Comparison of ENCODE assay signal across 15 cellular contexts in the genomic region with DNA sequence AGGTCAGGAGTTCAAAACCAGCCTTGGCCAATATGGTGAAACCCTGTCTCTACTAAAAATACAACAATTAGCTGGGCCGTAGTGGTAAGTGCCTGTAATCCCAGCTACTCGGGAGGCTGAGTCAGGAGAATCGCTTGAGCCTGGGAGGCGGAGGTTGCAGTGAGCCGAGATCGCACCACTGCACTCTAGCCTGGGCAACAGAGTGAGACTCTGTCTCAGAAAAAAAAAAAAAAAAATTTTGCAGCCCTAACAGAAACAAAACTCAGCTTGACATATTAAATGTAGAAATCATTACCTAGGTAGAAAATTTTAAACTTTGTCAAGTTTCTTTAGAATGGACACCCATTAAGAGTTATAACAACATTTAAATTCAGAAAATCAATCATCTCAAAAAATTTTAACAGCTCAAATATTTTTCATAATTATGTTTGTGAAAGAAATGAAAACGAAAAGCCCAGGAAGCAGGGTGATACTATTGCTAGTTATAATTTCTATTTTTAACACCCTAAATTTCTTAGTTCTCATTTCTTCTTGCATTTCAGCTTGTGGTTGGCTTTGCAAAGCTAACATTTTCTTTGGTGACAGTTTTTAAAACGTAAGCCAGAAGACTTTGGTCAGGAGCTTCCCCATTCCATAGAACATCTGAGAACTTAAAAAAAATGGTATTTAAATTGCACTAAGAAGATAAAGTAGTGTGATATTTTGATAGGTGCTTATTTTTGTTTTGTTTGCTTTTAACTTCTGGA. TPM values are rescaled to one million over a fixed set of nuclear protein-coding genes. Genes with fewer than 3 reads are reported as not detected.
DNase-seq lines count a peak whose midpoint lies in the region; ATAC-seq and TF ChIP-seq lines count a peak whose summit lies in the region.
"Had no signal": no experiment of that assay in that cellular context is flagged by ENCODE, and none has a peak within 500 bp of the region (broad histone marks: within the 10 kb centered on the region; RNA-seq: fewer than 3 reads in every experiment).

No MANE protein-coding gene starts in this region.

- H3K27ac ChIP-seq in OCI-LY7 (ENCODE audit: low read depth, low read length, poor library complexity, severe bottlenecking): peak overlapping the region; percentile 70
- no peak overlapping the region for H3K27ac ChIP-seq in hepatocyte
- H3K27ac ChIP-seq: ascending aorta, pancreas, SK-N-MC had no signal

- TF ChIP-seq CTCF in OCI-LY7 (conservative IDR thresholded peaks at IDR 0.05; ENCODE audit: low read length) (no peak), hepatocyte (IDR thresholded peaks at IDR 0.05; ENCODE audit: poor library complexity) (no peak)

- no TSS peak for BruUV-seq in OCI-LY7 (replicated peaks; lab: Mats Ljungman, UMichigan)

- WGBS in hepatocyte (ENCODE audit: low lambda C conversion rate, missing lambda C conversion rate): 84% methylated on average over 8 of the region's 8 CpGs

- H2AFZ ChIP-seq in OCI-LY7 (ENCODE audit: low read length): peak overlapping the region; percentile 94
- H2AFZ ChIP-seq in hepatocyte: no peak overlapping the region

- H3K27me3 ChIP-seq in hepatocyte: no peaks in the 10 kb centered on the region
- H3K27me3 ChIP-seq: ascending aorta had no signal

- peak; percentile 72 for ATAC-seq in GM19452 (IDR thresholded peaks at IDR 0.05; ENCODE audit: unreplicated experiment)
- peak; percentile 64 for ATAC-seq in HG03159 (IDR thresholded peaks at IDR 0.05; ENCODE audit: unreplicated experiment)
- ATAC-seq in left cardiac atrium: no peak
- ATAC-seq: activated CD4-positive, alpha-beta T cell treated with anti-CD3 and anti-CD28 coated beads for 36 hours; pancreas had no signal

- no peaks in the 10 kb centered on the region for H4K20me1 ChIP-seq in OCI-LY7 (ENCODE audit: insufficient read depth, low read length)
- no peaks in the 10 kb centered on the region for H4K20me1 ChIP-seq in hepatocyte (ENCODE audit: insufficient read depth, poor library complexity, severe bottlenecking)

- no peaks in the 10 kb centered on the region for H3K79me2 ChIP-seq in OCI-LY7 (ENCODE audit: insufficient read depth, low read depth, low read length)
- no peaks in the 10 kb centered on the region for H3K79me2 ChIP-seq in hepatocyte

- H3K9me2 ChIP-seq in OCI-LY7 (ENCODE audit: insufficient read depth, low read length) (no peaks in the 10 kb centered on the region), hepatocyte (replicated peaks; ENCODE audit: insufficient read depth) (no peaks in the 10 kb centered on the region)

- DNase-seq in CD1c-positive myeloid dendritic cell (ENCODE audit: extremely low spot score): peak; percentile 43
- DNase-seq in OCI-LY7 (ENCODE audit: low spot score): peak; percentile 39
- DNase-seq in NCI-H1105 (lab: John Stamatoyannopoulos, UW): no peak
- no peak for DNase-seq in hepatocyte (ENCODE audit: low spot score)
- DNase-seq in NCI-H748 treated with DMSO at 0.1 percent for 48 hours (lab: John Stamatoyannopoulos, UW): no peak
- DNase-seq in left cardiac atrium: no peak
- DNase-seq: activated CD4-positive, alpha-beta T cell treated with anti-CD3 and anti-CD28 coated beads for 36 hours; GOT3; NCI-H1694 treated with DMSO at 0.1 percent for 48 hours; NCI-H82; pancreas had no signal

- H3K4me1 ChIP-seq in OCI-LY7 (ENCODE audit: insufficient read depth, low read length, poor library complexity, severe bottlenecking) (peaks cover 21% of the 10 kb centered on the region), hepatocyte (ENCODE audit: insufficient read depth) (no peaks in the 10 kb centered on the region)
- H3K4me1 ChIP-seq: ascending aorta, pancreas had no signal

- H3K9me3 ChIP-seq in OCI-LY7 (ENCODE audit: low read length) (no peaks in the 10 kb centered on the region), hepatocyte (ENCODE audit: low read depth) (no peaks in the 10 kb centered on the region)
- H3K9me3 ChIP-seq: ascending aorta, pancreas had no signal

- CTCF ChIA-PET in OCI-LY7 (lab: Charles Lee; ENCODE audit: unreplicated experiment): no interaction called here

- H3K4me3 ChIP-seq in OCI-LY7 (ENCODE audit: low read depth, low read length, poor library complexity, severe bottlenecking) (peak overlapping the region; percentile 31), hepatocyte (no peak overlapping the region)
- H3K4me3 ChIP-seq: ascending aorta, pancreas, SK-N-MC had no signal

- intact Hi-C loops in OCI-LY7 (cut with micrococcal nuclease; ENCODE audit: unreplicated experiment) (no loop called here), left cardiac atrium (cut with DNase I) (no loop called here)

- no peaks in the 10 kb centered on the region; the same call in 1 of the 2 replicates for H3K36me3 ChIP-seq in OCI-LY7 (ENCODE audit: insufficient read depth, low read length)
- no peaks in the 10 kb centered on the region for H3K36me3 ChIP-seq in hepatocyte (replicated peaks; ENCODE audit: insufficient read depth, low read depth)
- H3K36me3 ChIP-seq: ascending aorta, pancreas had no signal

- H3K4me2 ChIP-seq in OCI-LY7 (ENCODE audit: low read length): peak overlapping the region; percentile 57
- H3K4me2 ChIP-seq in hepatocyte: no peak overlapping the region

- POLR2A ChIA-PET in OCI-LY7 (lab: Charles Lee): interaction anchor here (0.7 to 2.5 kb wide), 7 partner anchors 16 to 117 kb away, joined by 3 to 20 read pairs (median 3); a partner anchor contains a TSS

RNA-seq across cellular contexts. Expression of a gene that starts 33.3 kb away (rescaled TPM):
- 144 and 161 TPM in 2 replicates for total RNA-seq in OCI-LY7 (2014; rRNA removed; shearing (Covaris generic))
- total RNA-seq in OCI-LY7 (2022) (251 and 270 TPM in 2 replicates), hepatocyte (170 and 185 TPM in 2 replicates), left cardiac atrium (10 to 100 TPM; 76.8 to 83.1 TPM)
- 260 and 263 TPM in 2 replicates for polyA plus RNA-seq in hepatocyte

RNA-seq across cellular contexts. Expression of a gene that starts 43.0 kb away (rescaled TPM):
- total RNA-seq in OCI-LY7 (2014; rRNA removed; shearing (Covaris generic)): 0.41 and 3.7 TPM in 2 replicates
- 3.8 and 4.0 TPM in 2 replicates for total RNA-seq in OCI-LY7 (2022)
- 3.3 and 5.0 TPM in 2 replicates for total RNA-seq in hepatocyte
- 2.0 and 3.4 TPM in 2 replicates for polyA plus RNA-seq in hepatocyte
- 10 to 100 TPM; 10.5 to 13.7 TPM for total RNA-seq in left cardiac atrium
- total RNA-seq: activated CD4-positive, alpha-beta T cell treated with anti-CD3 and anti-CD28 coated beads for 36 hours had no signal

Comparison
In these comparisons a context has a peak if more than half of its experiments do, and no peak if none do; other contexts are left out.
1. DNase-seq: peak in CD1c-positive myeloid dendritic cell (single experiment) and OCI-LY7 (single experiment); none in NCI-H1105 (single experiment), hepatocyte (single experiment), NCI-H748 treated with DMSO at 0.1 percent for 48 hours (single experiment) and left cardiac atrium (single experiment).
2. ATAC-seq: peak in GM19452 (single experiment) and HG03159 (single experiment); none in left cardiac atrium (0 of 2).